In the genomic region with DNA sequence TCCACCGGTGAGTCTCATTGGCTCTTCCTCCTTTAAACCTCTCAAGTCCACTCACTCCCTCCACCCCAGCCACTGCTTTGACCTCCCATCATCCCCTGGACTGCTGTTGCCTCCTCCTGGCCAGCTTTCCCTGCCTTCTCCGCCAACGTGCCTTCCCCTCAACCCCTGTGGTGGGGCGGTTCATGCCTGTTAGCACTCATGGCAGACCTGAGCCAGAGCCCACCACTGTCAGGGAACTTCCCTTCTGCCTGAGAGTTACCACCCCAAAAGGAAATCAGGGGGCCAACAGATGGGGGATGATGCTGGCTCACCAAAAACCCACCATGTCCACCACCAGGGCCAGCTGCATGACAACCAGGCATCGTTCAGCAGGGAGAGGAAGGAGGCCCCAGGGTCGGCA, we compare ENCODE assay signal across 20 cellular contexts. TPM values are rescaled to one million over a fixed set of nuclear protein-coding genes. Genes with fewer than 3 reads are reported as not detected.
DNase-seq lines count a peak whose midpoint lies in the region; TF ChIP-seq lines count a peak whose summit lies in the region.
"Had no signal": no experiment of that assay in that cellular context is flagged by ENCODE, and none has a peak within 500 bp of the region (broad histone marks: within the 10 kb centered on the region; RNA-seq: fewer than 3 reads in every experiment).

No MANE protein-coding gene starts in this region.

- no peaks in the 10 kb centered on the region for H3K4me1 Mint-ChIP-seq in endodermal cell
- H3K4me1 Mint-ChIP-seq: CD4-positive, alpha-beta memory T cell had no signal

- no peaks in the 10 kb centered on the region for H3K36me3 Mint-ChIP-seq in endodermal cell (ENCODE audit: low read depth)
- H3K36me3 Mint-ChIP-seq: CD4-positive, alpha-beta memory T cell had no signal

- H3K9me3 ChIP-seq in endodermal cell (ENCODE audit: control insufficient read depth, low read length), result no peaks in the 10 kb centered on the region
- H3K9me3 ChIP-seq: A549 had no signal

- no peak overlapping the region for H3K9ac ChIP-seq in endodermal cell (ENCODE audit: extremely low read depth, low read length, poor library complexity, severe bottlenecking)

- no peaks in the 10 kb centered on the region for H3K36me3 ChIP-seq in endodermal cell (ENCODE audit: control insufficient read depth, insufficient read depth, low read length)

- H3K27me3 Mint-ChIP-seq in endodermal cell (ENCODE audit: insufficient read depth), result peaks cover 3% of the 10 kb centered on the region

- TF ChIP-seq CTCF in endodermal cell (conservative IDR thresholded peaks at IDR 0.05), result no peak

- H3K27ac Mint-ChIP-seq in endodermal cell, result no peak overlapping the region
- H3K27ac Mint-ChIP-seq: CD4-positive, alpha-beta memory T cell had no signal

- H3K27ac ChIP-seq in angular gyrus (ENCODE audit: low read depth, low read length) (peak overlapping the region; percentile 88), caudate nucleus (ENCODE audit: low read depth, low read length) (peak overlapping the region; percentile 82), layer of hippocampus (ENCODE audit: low read depth, low read length) (peak overlapping the region; percentile 84), temporal lobe (ENCODE audit: low read depth, low read length) (peak overlapping the region; percentile 93), endodermal cell (ENCODE audit: low read depth, low read length) (no peak overlapping the region)
- H3K27ac ChIP-seq: A549 had no signal

- no peaks in the 10 kb centered on the region for H3K27me3 ChIP-seq in layer of hippocampus (ENCODE audit: control insufficient read depth, insufficient read depth, low read length)
- H3K27me3 ChIP-seq in endodermal cell (ENCODE audit: control insufficient read depth, insufficient read depth, low read length, poor library complexity, severe bottlenecking), result no peaks in the 10 kb centered on the region

- no peaks in the 10 kb centered on the region for H3K4me1 ChIP-seq in endodermal cell (ENCODE audit: control insufficient read depth, insufficient read depth, low read length)
- H3K4me1 ChIP-seq: A549 had no signal

- no peaks in the 10 kb centered on the region for H3K9me3 Mint-ChIP-seq in endodermal cell
- H3K9me3 Mint-ChIP-seq: CD4-positive, alpha-beta memory T cell had no signal

- no peak overlapping the region for H3K4me3 Mint-ChIP-seq in endodermal cell
- H3K4me3 Mint-ChIP-seq: CD4-positive, alpha-beta memory T cell had no signal

- H3K4me3 ChIP-seq in endodermal cell (ENCODE audit: low read length), result no peak overlapping the region
- H3K4me3 ChIP-seq: A549 had no signal

- DNase-seq in caudate nucleus (lab: John Stamatoyannopoulos, UW) (no peak), AG08395 (ENCODE audit: low spot score) (no peak), endodermal cell (no peak), inferior parietal cortex (ENCODE audit: extremely low spot score) (no peak)
- DNase-seq: 8988T; ACHN; Calu3; CD4-positive, alpha-beta memory T cell; COR-L47; DMS53; DMS79 treated with DMSO at 0.1 percent for 48 hours; GF-D8; H7; HCEC 1CT had no signal

- WGBS in endodermal cell (ENCODE audit: insufficient coverage in 1 of 2, insufficient read length in 1 of 2), 2 experiments, result 80 to 89% methylated on average over 4 to 6 of the region's 6 CpGs

RNA-seq across cellular contexts. Expression of a gene that starts 44.2 kb away (rescaled TPM):
- 54.6 TPM for total RNA-seq in temporal lobe
- 1 to 10 TPM in 1 of 2 donors, under 1 TPM in 1; 0.42 to 3.6 TPM for total RNA-seq in endodermal cell
- polyA plus RNA-seq in endodermal cell (2013, experiment 1 of 2), result 2.8 TPM
- 2.5 TPM for polyA plus RNA-seq in endodermal cell (2013, experiment 2 of 2)
- total RNA-seq: Calu3; CD4-positive, alpha-beta memory T cell; G401 had no signal
- polyA plus RNA-seq: A549; BJ; CD4-positive, alpha-beta memory T cell had no signal

Comparison
In these comparisons a context has a peak if more than half of its experiments do, and no peak if none do; other contexts are left out.
1. RNA of a gene that starts 44.2 kb away (total RNA-seq): 54.6 TPM in temporal lobe (single experiment); 0.42 to 3.6 TPM in endodermal cell; every median in the first group is over 10 times any median in the second.